Comparison of ENCODE assay signal across 21 cellular contexts in the genomic region with DNA sequence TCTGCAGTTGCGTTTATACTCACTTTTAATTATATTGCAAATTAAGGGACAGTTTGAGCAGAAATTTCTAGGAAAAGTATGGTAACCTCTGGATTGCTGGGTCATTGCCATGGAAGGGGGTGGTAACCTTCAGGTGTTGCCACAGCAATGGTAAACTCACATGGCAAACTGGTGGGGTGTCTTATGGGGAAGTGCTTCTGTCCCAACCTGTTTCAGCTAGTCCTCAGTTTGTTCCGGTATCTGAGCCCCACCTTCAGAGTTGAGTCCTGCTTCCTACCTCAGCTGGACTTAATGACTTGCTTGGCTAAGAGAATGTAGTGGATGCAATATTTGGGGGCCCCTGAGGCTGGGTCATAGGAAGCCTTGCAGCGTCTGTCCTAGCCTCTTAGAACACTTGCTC. TPM values are rescaled to one million over a fixed set of nuclear protein-coding genes. Genes with fewer than 3 reads are reported as not detected.
DNase-seq lines count a peak whose midpoint lies in the region; ATAC-seq and TF ChIP-seq lines count a peak whose summit lies in the region.
"Had no signal": no experiment of that assay in that cellular context is flagged by ENCODE, and none has a peak within 500 bp of the region (broad histone marks: within the 10 kb centered on the region; RNA-seq: fewer than 3 reads in every experiment).

No MANE protein-coding gene starts in this region.

- peaks cover 47% of the 10 kb centered on the region for H3K4me1 Mint-ChIP-seq in activated B cell treated with CpG ODN at 0.5 μM for 24 hours
- no peaks in the 10 kb centered on the region for H3K4me1 Mint-ChIP-seq in activated CD4-positive, alpha-beta T cell treated with anti-CD3 and anti-CD28 coated beads for 36 hours
- H3K4me1 Mint-ChIP-seq: activated naive CD8-positive, alpha-beta T cell treated with anti-CD3 and anti-CD28 coated beads, Interleukin-2, amount 10 ng/mL, durations not matched to agents 7 days and 5 days; immature natural killer cell had no signal

- POLR2A ChIA-PET in activated B cell treated with CpG ODN at 0.5 μM for 24 hours (lab: Charles Lee) = interaction anchor here (1.0 to 2.3 kb wide), 11 partner anchors 8 to 388 kb away, joined by 3 to 28 read pairs (median 5); partner anchors contain the start of genes CLMN, DICER1 and SYNE3
- POLR2A ChIA-PET in activated CD4-positive, alpha-beta T cell treated with anti-CD3 and anti-CD28 coated beads for 36 hours (lab: Charles Lee) = no interaction called here

- peak overlapping the region; percentile 97 for H3K27ac Mint-ChIP-seq in activated B cell treated with CpG ODN at 0.5 μM for 24 hours
- no peak overlapping the region for H3K27ac Mint-ChIP-seq in activated CD4-positive, alpha-beta T cell treated with anti-CD3 and anti-CD28 coated beads for 36 hours
- H3K27ac Mint-ChIP-seq: activated naive CD8-positive, alpha-beta T cell treated with anti-CD3 and anti-CD28 coated beads, Interleukin-2, amount 10 ng/mL, durations not matched to agents 7 days and 5 days; immature natural killer cell; mesothelial cell of epicardium; T-helper 1 cell treated with Interleukin-12 subunit alpha and Interleukin-12 subunit beta and Interleukin-4 antibody, amounts not matched to agents 30 μg/mL and 1 μg/mL, for 36 hours had no signal

- peaks cover 26 to 48% (median 39%) of the 10 kb centered on the region in 10 experiments for H3K4me1 ChIP-seq in BLaER1 treated with 17β-estradiol and CSF1 and Interleukin-3, amounts not matched to agents 10 nM and 100 nM

- peaks cover 0 to 8% (median 0%) of the 10 kb centered on the region in 11 experiments; a peak in 1 of 22 replicates for H3K27me3 ChIP-seq in BLaER1 treated with 17β-estradiol and CSF1 and Interleukin-3, amounts not matched to agents 10 nM and 100 nM

- peak overlapping the region; percentile 76 for H3K4me3 Mint-ChIP-seq in activated B cell treated with CpG ODN at 0.5 μM for 24 hours
- no peak overlapping the region for H3K4me3 Mint-ChIP-seq in activated CD4-positive, alpha-beta T cell treated with anti-CD3 and anti-CD28 coated beads for 36 hours
- H3K4me3 Mint-ChIP-seq: activated naive CD8-positive, alpha-beta T cell treated with anti-CD3 and anti-CD28 coated beads, Interleukin-2, amount 10 ng/mL, durations not matched to agents 7 days and 5 days; immature natural killer cell; mesothelial cell of epicardium; T-helper 1 cell treated with Interleukin-12 subunit alpha and Interleukin-12 subunit beta and Interleukin-4 antibody, amounts not matched to agents 30 μg/mL and 1 μg/mL, for 36 hours had no signal

- H3K9me3 ChIP-seq in BLaER1 treated with 17β-estradiol and CSF1 and Interleukin-3, amounts not matched to agents 10 nM and 100 nM (replicated peaks in 1 of 11) = peaks cover 0 to 16% (median 10%) of the 10 kb centered on the region in 11 experiments; a peak in 15 of 22 replicates

- TF ChIP-seq CTCF in activated B cell treated with CpG ODN at 0.5 μM for 24 hours (IDR thresholded peaks at IDR 0.05) = no peak

- intact Hi-C loops in activated B cell treated with CpG ODN at 0.5 μM for 24 hours (cut with micrococcal nuclease) = loop anchor here (1.0 to 10.0 kb wide), 3 partner anchors 8 to 368 kb away; partner anchors contain the start of gene CLMN
- intact Hi-C loops in activated CD4-positive, alpha-beta T cell treated with anti-CD3 and anti-CD28 coated beads for 36 hours (cut with DNase I, micrococcal nuclease) = no loop called here

- no peaks in the 10 kb centered on the region for H4K20me1 ChIP-seq in BLaER1 treated with 17β-estradiol and CSF1 and Interleukin-3, amounts not matched to agents 10 nM and 100 nM

- CTCF ChIA-PET in activated B cell treated with CpG ODN at 0.5 μM for 24 hours (lab: Charles Lee) = interaction anchor here (1.1 to 2.9 kb wide), 2 partner anchors 8 to 9 kb away, joined by 3 to 12 read pairs; partner anchors contain the start of gene CLMN
- CTCF ChIA-PET in activated CD4-positive, alpha-beta T cell treated with anti-CD3 and anti-CD28 coated beads for 36 hours (lab: Charles Lee) = interaction anchor here (0.7 kb wide), 1 partner anchor 91 kb away, joined by 3 read pairs; no protein-coding TSS in a partner anchor

- no peak overlapping the region for H3K4me3 ChIP-seq in BLaER1 treated with 17β-estradiol and CSF1 and Interleukin-3, amounts not matched to agents 10 nM and 100 nM
- H3K4me3 ChIP-seq: cardiac muscle cell had no signal

- H3K27me3 Mint-ChIP-seq in activated B cell treated with CpG ODN at 0.5 μM for 24 hours = no peaks in the 10 kb centered on the region
- peaks cover 9% of the 10 kb centered on the region for H3K27me3 Mint-ChIP-seq in activated CD4-positive, alpha-beta T cell treated with anti-CD3 and anti-CD28 coated beads for 36 hours

- ATAC-seq in GM19351 (IDR thresholded peaks at IDR 0.05; ENCODE audit: unreplicated experiment) (peak; percentile 25), HG03159 (IDR thresholded peaks at IDR 0.05; ENCODE audit: unreplicated experiment) (peak; percentile 37), activated B cell treated with CpG ODN at 0.5 μM for 24 hours (ENCODE audit: low read depth) (peak; percentile 53), GM19395 (IDR thresholded peaks at IDR 0.05; ENCODE audit: unreplicated experiment) (no peak), GM18519 (IDR thresholded peaks at IDR 0.05; ENCODE audit: low FRiP score, unreplicated experiment) (no peak)
- ATAC-seq in activated CD4-positive, alpha-beta T cell treated with anti-CD3 and anti-CD28 coated beads for 36 hours = no peak
- ATAC-seq: activated CD4-positive, CD25-positive, alpha-beta regulatory T cell treated with anti-CD3 and anti-CD28 coated beads, Interleukin-2, amount 50 U/mL, for 24 hours had no signal

- peak overlapping the region in 2 of 11 experiments; percentile 33 to 50; a peak in 3 of 22 replicates for H3K9ac ChIP-seq in BLaER1 treated with 17β-estradiol and CSF1 and Interleukin-3, amounts not matched to agents 10 nM and 100 nM
- H3K9ac ChIP-seq: KMS-11 had no signal

- H3K9me3 Mint-ChIP-seq in activated B cell treated with CpG ODN at 0.5 μM for 24 hours = no peaks in the 10 kb centered on the region
- no peaks in the 10 kb centered on the region for H3K9me3 Mint-ChIP-seq in activated CD4-positive, alpha-beta T cell treated with anti-CD3 and anti-CD28 coated beads for 36 hours (ENCODE audit: low read depth)
- H3K9me3 Mint-ChIP-seq: activated naive CD8-positive, alpha-beta T cell treated with anti-CD3 and anti-CD28 coated beads, Interleukin-2, amount 10 ng/mL, durations not matched to agents 7 days and 5 days; immature natural killer cell; T-helper 1 cell treated with Interleukin-12 subunit alpha and Interleukin-12 subunit beta and Interleukin-4 antibody, amounts not matched to agents 30 μg/mL and 1 μg/mL, for 36 hours had no signal

- no peaks in the 10 kb centered on the region for H3K36me3 Mint-ChIP-seq in activated B cell treated with CpG ODN at 0.5 μM for 24 hours (ENCODE audit: low read depth)
- H3K36me3 Mint-ChIP-seq in activated CD4-positive, alpha-beta T cell treated with anti-CD3 and anti-CD28 coated beads for 36 hours (ENCODE audit: low read depth) = no peaks in the 10 kb centered on the region
- H3K36me3 Mint-ChIP-seq: activated naive CD8-positive, alpha-beta T cell treated with anti-CD3 and anti-CD28 coated beads, Interleukin-2, amount 10 ng/mL, durations not matched to agents 7 days and 5 days; immature natural killer cell; mesothelial cell of epicardium had no signal

- H3K27ac ChIP-seq in BLaER1 treated with 17β-estradiol and CSF1 and Interleukin-3, amounts not matched to agents 10 nM and 100 nM = peak overlapping the region in 8 of 11 experiments; percentile 12 to 82 (median 64); a peak in 11 of 22 replicates
- H3K27ac ChIP-seq: cardiac muscle cell, KMS-11, RWPE1 had no signal

- peak overlapping the region in 8 of 11 experiments; percentile 63 to 79 (median 72); a peak in 14 of 22 replicates for H3K4me2 ChIP-seq in BLaER1 treated with 17β-estradiol and CSF1 and Interleukin-3, amounts not matched to agents 10 nM and 100 nM
- H3K4me2 ChIP-seq: KMS-11 had no signal

- H3K36me3 ChIP-seq in BLaER1 treated with 17β-estradiol and CSF1 and Interleukin-3, amounts not matched to agents 10 nM and 100 nM = no peaks in the 10 kb centered on the region
- H3K36me3 ChIP-seq: cardiac muscle cell had no signal

- no peak for DNase-seq in activated B cell treated with CpG ODN at 0.5 μM for 24 hours
- no peak for DNase-seq in activated CD4-positive, alpha-beta T cell treated with anti-CD3 and anti-CD28 coated beads for 36 hours
- DNase-seq in activated CD4-positive, alpha-beta T cell treated with anti-CD3 and anti-CD28 coated beads, Interleukin-2, amount 50 U/mL, for 48 hours = no peak
- DNase-seq: activated naive CD8-positive, alpha-beta T cell treated with anti-CD3 and anti-CD28 coated beads, Interleukin-2, amount 10 ng/mL, durations not matched to agents 7 days and 5 days; COR-L47; GDM1; immature natural killer cell; NCI-H187 treated with DMSO at 0.1 percent for 48 hours; NCI-H526 treated with DMSO at 0.1 percent for 48 hours; stimulated activated naive CD4-positive, alpha-beta T cell treated with Interleukin-2 at 50 U/mL for 16 hours had no signal

RNA-seq across cellular contexts. Expression of gene CLMN, which starts 7.3 kb away (rescaled TPM):
- 23.4 and 23.9 TPM in 2 replicates for total RNA-seq in activated B cell treated with CpG ODN at 0.5 μM for 24 hours
- 1 to 10 TPM in 1 of 2 experiments, under 1 TPM in 1; 0.75 to 1.5 TPM for total RNA-seq in activated CD4-positive, alpha-beta T cell treated with anti-CD3 and anti-CD28 coated beads for 36 hours

Comparison
In these comparisons a context has a peak if more than half of its experiments do, and no peak if none do; other contexts are left out.
1. ATAC-seq: peak in GM19351 (single experiment), HG03159 (single experiment) and activated B cell treated with CpG ODN at 0.5 μM for 24 hours (single experiment); none in activated CD4-positive, alpha-beta T cell treated with anti-CD3 and anti-CD28 coated beads for 36 hours (single experiment), GM19395 (single experiment) and GM18519 (single experiment).